8 cellular contexts compared by ENCODE assay signal in genomic region chr10:117004627-117005453, GRCh38. TPM values are rescaled to one million over a fixed set of nuclear protein-coding genes. Genes with fewer than 3 reads are reported as not detected.
DNase-seq lines count a peak whose midpoint lies in the region; ATAC-seq and TF ChIP-seq lines count a peak whose summit lies in the region.

Gene SHTN1, minus strand, starts transcription at chr10:117005187. Its CDS starts 108 bp downstream, at chr10:117005079.

- H3K27ac ChIP-seq in caudate nucleus (ENCODE audit: low read depth, low read length) = peak within 1 kb of the TSS; percentile 95
- no peak within 1 kb of the TSS for H3K27ac ChIP-seq in skeletal muscle tissue (ENCODE audit: low read depth, low read length)

- DNase-seq in ELF-1 (ENCODE audit: low read depth, low spot score) (peak; percentile 71), H7 (peak; percentile 84), NCI-H1092 treated with DMSO at 0.1 percent for 48 hours (lab: John Stamatoyannopoulos, UW) (peak; percentile 39), caudate nucleus (lab: John Stamatoyannopoulos, UW) (peak in 56 of 61 donors; percentile 27 to 85 (median 70)), iris pigment epithelial cell (ENCODE audit: low read depth) (peak; percentile 62), NAMALWA (ENCODE audit: low spot score) (no peak)

- peak within 1 kb of the TSS; percentile 45 to 82 (median 77) for H3K9ac ChIP-seq in skeletal muscle tissue (ENCODE audit: low read depth in 1 of 3, low read length in 3 of 3)

- H3K27me3 ChIP-seq in H7 (ENCODE audit: control insufficient read depth, insufficient read depth, low read length) = peaks cover 10% of the 10 kb centered on the region
- peaks cover 0 to 14% (median 7%) of the 10 kb centered on the region in 3 donors for H3K27me3 ChIP-seq in skeletal muscle tissue (ENCODE audit: control insufficient read depth in 3 of 3, insufficient read depth in 3 of 3, low read length in 3 of 3)

- H3K4me3 ChIP-seq in H7 (ENCODE audit: insufficient read depth, low read depth, low read length) (peak within 1 kb of the TSS; percentile 75), skeletal muscle tissue (ENCODE audit: low read length in 3 of 3) (peak within 1 kb of the TSS; percentile 75 to 79 (median 75))

- no peaks in the 10 kb centered on the region for H3K9me3 ChIP-seq in skeletal muscle tissue (ENCODE audit: control insufficient read depth in 3 of 3, low read length in 3 of 3)

- no peaks in the 10 kb centered on the region for H3K36me3 ChIP-seq in H7 (replicated peaks; ENCODE audit: control insufficient read depth, insufficient read depth, low read length)
- H3K36me3 ChIP-seq in skeletal muscle tissue (ENCODE audit: control insufficient read depth in 3 of 3, insufficient read depth in 3 of 3, low read length in 3 of 3) = no peaks in the 10 kb centered on the region

- peak; percentile 81 for ATAC-seq in SK-N-SH treated with all-trans-retinoic acid at 6 μM for 48 hours

- H3K4me1 ChIP-seq in skeletal muscle tissue (ENCODE audit: control insufficient read depth in 3 of 3, insufficient read depth in 3 of 3, low read length in 3 of 3) = peaks cover 7 to 11% (median 9%) of the 10 kb centered on the region in 3 donors

TF ChIP-seq in SK-N-SH treated with all-trans-retinoic acid at 6 μM for 48 hours, 23 proteins besides CTCF, POLR2A, EP300 and RAD21:
- TF ChIP-seq CREB5 (CRISPR knock-in tag; IDR thresholded peaks at IDR 0.05; ENCODE audit: low read depth) = no peak
- no peak for TF ChIP-seq ISL1 (CRISPR knock-in tag; IDR thresholded peaks at IDR 0.05)
- no peak for TF ChIP-seq ZNF70 (CRISPR knock-in tag; IDR thresholded peaks at IDR 0.05)
- no peak for TF ChIP-seq TSHZ2 (CRISPR knock-in tag; IDR thresholded peaks at IDR 0.05)
- no peak for TF ChIP-seq TOX (CRISPR knock-in tag; IDR thresholded peaks at IDR 0.05; ENCODE audit: borderline replicate concordance)
- no peak for TF ChIP-seq ZC3H10 (CRISPR knock-in tag; IDR thresholded peaks at IDR 0.05)
- no peak for TF ChIP-seq OSR1 (CRISPR knock-in tag; IDR thresholded peaks at IDR 0.05)
- no peak for TF ChIP-seq ESRRG (CRISPR knock-in tag; IDR thresholded peaks at IDR 0.05)
- TF ChIP-seq RARB (CRISPR knock-in tag; IDR thresholded peaks at IDR 0.05) = no peak
- TF ChIP-seq PATZ1 (CRISPR knock-in tag; IDR thresholded peaks at IDR 0.05; ENCODE audit: borderline replicate concordance) = no peak
- TF ChIP-seq ZFP30 (CRISPR knock-in tag; IDR thresholded peaks at IDR 0.05) = no peak

RNA-seq across cellular contexts. Expression of gene SHTN1, which starts in this region (rescaled TPM):
- total RNA-seq in H7 (2014; rRNA removed; shearing (Covaris generic)) = 5.1 and 8.5 TPM in 2 replicates
- total RNA-seq in skeletal muscle tissue = 1.6 TPM
